ENCODE assay signal across 19 cellular contexts in genomic region chr3:173138031-173138430, GRCh38. TPM values are rescaled to one million over a fixed set of nuclear protein-coding genes. Genes with fewer than 3 reads are reported as not detected.
DNase-seq lines count a peak whose midpoint lies in the region; ATAC-seq, FAIRE-seq and TF ChIP-seq lines count a peak whose summit lies in the region.
"Had no signal": no experiment of that assay in that cellular context is flagged by ENCODE, and none has a peak within 500 bp of the region (broad histone marks: within the 10 kb centered on the region; RNA-seq: fewer than 3 reads in every experiment).

No MANE protein-coding gene starts in this region.

- no peak for TF ChIP-seq EP300 in upper lobe of left lung (IDR thresholded peaks at IDR 0.05)

- 75 to 86% methylated on average over 3 of the region's 3 CpGs for WGBS in upper lobe of left lung, 2 donors

- DNase-seq in NCI-H446 treated with DMSO at 0.1 percent for 48 hours (lab: John Stamatoyannopoulos, UW) (peak; percentile 78), choroid plexus epithelial cell (ENCODE audit: low read depth) (peak; percentile 4), kidney tubule cell (ENCODE audit: low spot score) (peak; percentile 78), GM19239 (ENCODE audit: insufficient read length, low spot score) (no peak), Kasumi-1 (lab: John Stamatoyannopoulos, UW) (no peak), left ventricle myocardium inferior (no peak), upper lobe of left lung (no peak)
- DNase-seq: BE2C; Calu3; CD4-positive, alpha-beta T cell; DMS53; H9; NCI-H1417 treated with DMSO at 0.1 percent for 48 hours; NCI-H2029 treated with DMSO at 0.1 percent for 48 hours; NCI-H524 had no signal

- intact Hi-C loops in left ventricle myocardium inferior (cut with micrococcal nuclease) = no loop called here

- H3K4me1 ChIP-seq in left ventricle myocardium inferior (no peaks in the 10 kb centered on the region), upper lobe of left lung (no peaks in the 10 kb centered on the region)
- H3K4me1 ChIP-seq: BE2C had no signal

- H3K27me3 ChIP-seq in left ventricle myocardium inferior (ENCODE audit: low read depth) (no peaks in the 10 kb centered on the region), upper lobe of left lung (no peaks in the 10 kb centered on the region)
- H3K27me3 ChIP-seq: BE2C had no signal

- ATAC-seq in upper lobe of left lung (ENCODE audit: low FRiP score in 2 of 2) = no peak
- ATAC-seq: Panc1, Right ventricle myocardium inferior had no signal

- H3K9me3 ChIP-seq in left ventricle myocardium inferior (replicated peaks) = no peaks in the 10 kb centered on the region
- no peaks in the 10 kb centered on the region for H3K9me3 ChIP-seq in upper lobe of left lung
- H3K9me3 ChIP-seq: BE2C had no signal

- no peak for TF ChIP-seq POLR2A in upper lobe of left lung (IDR thresholded peaks at IDR 0.05)

- H3K27ac ChIP-seq in left ventricle myocardium inferior (replicated peaks) (no peak overlapping the region), upper lobe of left lung (no peak overlapping the region)
- H3K27ac ChIP-seq: HL-60 had no signal

- H3K36me3 ChIP-seq in left ventricle myocardium inferior = no peaks in the 10 kb centered on the region
- H3K36me3 ChIP-seq in upper lobe of left lung = no peaks in the 10 kb centered on the region
- H3K36me3 ChIP-seq: BE2C had no signal

- no peak for FAIRE-seq in GM19239 (lab: Jason Lieb, UNC)
- FAIRE-seq: HTR-8/SVneo had no signal

- no peak for TF ChIP-seq CTCF in choroid plexus epithelial cell (conservative IDR thresholded peaks at IDR 0.05; ENCODE audit: low read depth, low read length)
- TF ChIP-seq CTCF in left ventricle myocardium inferior (IDR thresholded peaks at IDR 0.05; ENCODE audit: borderline replicate concordance) = no peak
- TF ChIP-seq CTCF in upper lobe of left lung (IDR thresholded peaks at IDR 0.05) = no peak

- H3K4me3 ChIP-seq in choroid plexus epithelial cell (ENCODE audit: low read depth, low read length) = no peak overlapping the region
- H3K4me3 ChIP-seq in left ventricle myocardium inferior = no peak overlapping the region
- no peak overlapping the region for H3K4me3 ChIP-seq in upper lobe of left lung

RNA-seq across cellular contexts. Expression of gene SPATA16, which starts 3.0 kb away (rescaled TPM):
- total RNA-seq in left ventricle myocardium inferior (not detected), upper lobe of left lung (not detected)
- total RNA-seq: Calu3; CD4-positive, alpha-beta T cell; H9; Right ventricle myocardium inferior had no signal

Comparison
In these comparisons a context has a peak if more than half of its experiments do, and no peak if none do; other contexts are left out.
1. DNase-seq: peak in NCI-H446 treated with DMSO at 0.1 percent for 48 hours (single experiment), choroid plexus epithelial cell (single experiment) and kidney tubule cell (single experiment); none in GM19239 (single experiment), Kasumi-1 (0 of 2), left ventricle myocardium inferior (single experiment) and upper lobe of left lung (0 of 2).